In genomic region chr1:3529099-3529729, GRCh38 we compare ENCODE assay signal across 10 cellular contexts.
DNase-seq lines count a peak whose midpoint lies in the region; ATAC-seq and TF ChIP-seq lines count a peak whose summit lies in the region.
"Had no signal": no experiment of that assay in that cellular context is flagged by ENCODE, and none has a peak within 500 bp of the region (broad histone marks: within the 10 kb centered on the region; RNA-seq: fewer than 3 reads in every experiment).

No MANE protein-coding gene starts in this region.

- peak; percentile 52 for DNase-seq in EH (ENCODE audit: low read depth)
- peak; percentile 33 for DNase-seq in RPMI8226
- peak; percentile 82 for DNase-seq in Right ventricle myocardium inferior (ENCODE audit: missing footprints)
- DNase-seq in psoas muscle, result peak; percentile 69 to 89
- DNase-seq in NK-92 treated with Interleukin-12 subunit alpha and Interleukin-12 subunit beta, amount 100 ng/mL, for 24 hours (lab: John Stamatoyannopoulos, UW), result no peak
- DNase-seq in COLO829 (ENCODE audit: low spot score), result no peak
- DNase-seq: NCI-H82 had no signal

- no peak for TF ChIP-seq CTCF in psoas muscle (IDR thresholded peaks at IDR 0.05)

- H3K27me3 ChIP-seq in psoas muscle (ENCODE audit: insufficient read depth in 3 of 3, low read length in 2 of 3), result no peaks in the 10 kb centered on the region

- no peaks in the 10 kb centered on the region for H3K9me3 ChIP-seq in psoas muscle

- WGBS in psoas muscle, 3 donors, result 27 to 32% (median 28%) methylated on average over 17 of the region's 17 CpGs

- peak; percentile 74 for ATAC-seq in Right ventricle myocardium inferior
- ATAC-seq in psoas muscle, result peak; percentile 85 to 92 (median 88)
- no peak for ATAC-seq in GM19395 (IDR thresholded peaks at IDR 0.05; ENCODE audit: unreplicated experiment)
- ATAC-seq: natural killer cell treated with Interleukin-12 subunit alpha and Interleukin-12 subunit beta and Interleukin-15 and Interleukin-18, amount 100 ng/mL, for 72 hours; WTC11 had no signal

- intact Hi-C loops in Right ventricle myocardium inferior (cut with DNase I), result no loop called here
- intact Hi-C loops in psoas muscle (cut with DNase I), result loop anchor here in 1 of 2 donors (2.0 kb wide), 1 partner anchor 22 kb away; no protein-coding TSS in a partner anchor

- peak overlapping the region; percentile 71 for H3K4me3 ChIP-seq in psoas muscle

- H3K36me3 ChIP-seq in psoas muscle (ENCODE audit: insufficient read depth in 1 of 2, low read depth in 1 of 2), result no peaks in the 10 kb centered on the region

- H3K4me1 ChIP-seq in psoas muscle, result peaks cover 19% of the 10 kb centered on the region

- peak overlapping the region; percentile 75 for H3K27ac ChIP-seq in psoas muscle

Comparison
In these comparisons a context has a peak if more than half of its experiments do, and no peak if none do; other contexts are left out.
1. DNase-seq: peak in EH (single experiment), RPMI8226 (single experiment), Right ventricle myocardium inferior (single experiment) and psoas muscle (2 of 2); none in NK-92 treated with Interleukin-12 subunit alpha and Interleukin-12 subunit beta, amount 100 ng/mL, for 24 hours (single experiment) and COLO829 (single experiment).